ENCODE assay signal across 8 cellular contexts in the genomic region with DNA sequence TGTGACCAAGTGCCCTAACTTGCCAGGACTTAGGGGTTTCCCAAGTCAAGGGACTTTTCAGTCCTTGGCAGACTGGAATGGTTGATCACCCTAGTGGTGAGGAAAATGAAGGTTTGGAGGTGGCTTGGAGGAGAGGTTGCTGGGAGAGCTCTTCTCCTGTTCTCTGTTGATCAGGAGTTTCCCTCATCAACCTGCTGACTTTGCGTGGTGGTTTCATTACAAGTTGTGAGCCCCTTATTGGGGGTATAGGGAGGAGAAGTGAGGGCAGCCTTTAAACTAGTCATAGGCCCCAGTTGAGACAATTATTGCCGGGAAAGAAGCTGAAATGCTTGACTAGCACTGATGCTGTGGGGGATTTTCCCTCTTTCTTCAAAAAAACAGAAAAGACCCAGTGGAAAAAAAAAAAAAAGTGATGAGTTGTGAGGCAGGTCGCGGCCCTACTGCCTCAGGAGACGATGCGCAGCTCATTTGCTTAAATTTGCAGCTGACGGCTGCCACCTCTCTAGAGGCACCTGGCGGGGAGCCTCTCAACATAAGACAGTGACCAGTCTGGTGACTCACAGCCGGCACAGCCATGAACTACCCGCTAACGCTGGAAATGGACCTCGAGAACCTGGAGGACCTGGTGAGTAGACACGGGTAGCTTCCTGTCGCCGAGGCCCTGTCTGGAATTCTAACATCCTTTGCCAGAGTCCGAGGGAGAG. TPM values are rescaled to one million over a fixed set of nuclear protein-coding genes. Genes with fewer than 3 reads are reported as not detected.
DNase-seq lines count a peak whose midpoint lies in the region; ATAC-seq and TF ChIP-seq lines count a peak whose summit lies in the region.
"Had no signal": no experiment of that assay in that cellular context is flagged by ENCODE, and none has a peak within 500 bp of the region (broad histone marks: within the 10 kb centered on the region; RNA-seq: fewer than 3 reads in every experiment).

A gene with protein sequence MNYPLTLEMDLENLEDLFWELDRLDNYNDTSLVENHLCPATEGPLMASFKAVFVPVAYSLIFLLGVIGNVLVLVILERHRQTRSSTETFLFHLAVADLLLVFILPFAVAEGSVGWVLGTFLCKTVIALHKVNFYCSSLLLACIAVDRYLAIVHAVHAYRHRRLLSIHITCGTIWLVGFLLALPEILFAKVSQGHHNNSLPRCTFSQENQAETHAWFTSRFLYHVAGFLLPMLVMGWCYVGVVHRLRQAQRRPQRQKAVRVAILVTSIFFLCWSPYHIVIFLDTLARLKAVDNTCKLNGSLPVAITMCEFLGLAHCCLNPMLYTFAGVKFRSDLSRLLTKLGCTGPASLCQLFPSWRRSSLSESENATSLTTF (plus strand): TSS at position 525 of the 704 bp plus-strand sequence. CDS start 50 bp downstream, at position 575.

- H3K27me3 ChIP-seq in rectal smooth muscle tissue (ENCODE audit: control insufficient read depth, insufficient read depth, low read length) = no peaks in the 10 kb centered on the region

- H3K27ac Mint-ChIP-seq in activated CD4-positive, alpha-beta T cell treated with anti-CD3 and anti-CD28 coated beads, Interleukin-2, amount 10 ng/mL, durations not matched to agents 7 days and 5 days = peak within 1 kb of the TSS; percentile 52

- ATAC-seq in GM19043 (IDR thresholded peaks at IDR 0.05; ENCODE audit: low read depth, unreplicated experiment) (peak; percentile 80), HG03066 (IDR thresholded peaks at IDR 0.05; ENCODE audit: low read depth, unreplicated experiment) (peak; percentile 65)
- ATAC-seq: Panc1 had no signal

- CTCF ChIA-PET in activated CD4-positive, alpha-beta T cell treated with anti-CD3 and anti-CD28 coated beads, Interleukin-2, amount 10 ng/mL, durations not matched to agents 7 days and 5 days (lab: Charles Lee) = interaction anchor here (0.7 to 6.5 kb wide), 14 partner anchors 8 to 439 kb away, joined by 3 to 30 read pairs (median 4); a partner anchor contains a TSS

- H3K27ac ChIP-seq in rectal smooth muscle tissue (ENCODE audit: low read depth, low read length) = no peak within 1 kb of the TSS

- H3K4me1 Mint-ChIP-seq in activated CD4-positive, alpha-beta T cell treated with anti-CD3 and anti-CD28 coated beads, Interleukin-2, amount 10 ng/mL, durations not matched to agents 7 days and 5 days = peaks cover 56% of the 10 kb centered on the region

- no peaks in the 10 kb centered on the region for H3K9me3 Mint-ChIP-seq in activated CD4-positive, alpha-beta T cell treated with anti-CD3 and anti-CD28 coated beads, Interleukin-2, amount 10 ng/mL, durations not matched to agents 7 days and 5 days

- no peak for TF ChIP-seq POLR2A in erythroblast (IDR thresholded peaks at IDR 0.05; ENCODE audit: low read length)

- POLR2A ChIA-PET in activated CD4-positive, alpha-beta T cell treated with anti-CD3 and anti-CD28 coated beads, Interleukin-2, amount 10 ng/mL, durations not matched to agents 7 days and 5 days (lab: Charles Lee) = interaction anchor here (0.5 to 1.5 kb wide), 4 partner anchors 13 to 838 kb away, joined by 4 to 5 read pairs (median 5); no protein-coding TSS in a partner anchor

- peaks cover 8% of the 10 kb centered on the region for H3K4me1 ChIP-seq in rectal smooth muscle tissue (ENCODE audit: control insufficient read depth, insufficient read depth, low read length)

- H3K4me3 Mint-ChIP-seq in activated CD4-positive, alpha-beta T cell treated with anti-CD3 and anti-CD28 coated beads, Interleukin-2, amount 10 ng/mL, durations not matched to agents 7 days and 5 days = peak within 1 kb of the TSS; percentile 14

- DNase-seq in activated CD4-positive, alpha-beta T cell treated with anti-CD3 and anti-CD28 coated beads, Interleukin-2, amount 10 ng/mL, durations not matched to agents 7 days and 5 days = no peak
- DNase-seq in erythroblast (lab: John Stamatoyannopoulos, UW) (no peak), SKM-1 (lab: John Stamatoyannopoulos, UW; ENCODE audit: unreplicated experiment) (no peak), NCI-H128 (lab: John Stamatoyannopoulos, UW; ENCODE audit: unreplicated experiment) (no peak)

- no peaks in the 10 kb centered on the region for H3K36me3 Mint-ChIP-seq in activated CD4-positive, alpha-beta T cell treated with anti-CD3 and anti-CD28 coated beads, Interleukin-2, amount 10 ng/mL, durations not matched to agents 7 days and 5 days (ENCODE audit: low read depth)

- H3K36me3 ChIP-seq in rectal smooth muscle tissue (ENCODE audit: control insufficient read depth, insufficient read depth, low read length) = no peaks in the 10 kb centered on the region

- H3K4me3 ChIP-seq in rectal smooth muscle tissue (ENCODE audit: low read length) = peak within 1 kb of the TSS; percentile 38

- H3K27me3 Mint-ChIP-seq in activated CD4-positive, alpha-beta T cell treated with anti-CD3 and anti-CD28 coated beads, Interleukin-2, amount 10 ng/mL, durations not matched to agents 7 days and 5 days = no peaks in the 10 kb centered on the region

- H3K9ac ChIP-seq in rectal smooth muscle tissue (ENCODE audit: low read length) = no peak within 1 kb of the TSS

RNA-seq across cellular contexts. Expression of the gene that starts here (rescaled TPM):
- under 1 TPM; 0.50 to 0.52 TPM for total RNA-seq in activated CD4-positive, alpha-beta T cell treated with anti-CD3 and anti-CD28 coated beads, Interleukin-2, amount 10 ng/mL, durations not matched to agents 7 days and 5 days
